In genomic region chr3:34005886-34006285, GRCh38 we compare ENCODE assay signal across 23 cellular contexts.
A peak's percentile ranks its signal among the peaks of the same experiment; 100 is the strongest.
DNase-seq lines count a peak whose midpoint lies in the region; ATAC-seq, FAIRE-seq and TF ChIP-seq lines count a peak whose summit lies in the region.
"Had no signal": no experiment of that assay in that cellular context is flagged by ENCODE, and none has a peak within 500 bp of the region (broad histone marks: within the 10 kb centered on the region; RNA-seq: fewer than 3 reads in every experiment).

No MANE protein-coding gene starts in this region.

- DNase-seq in H54 (ENCODE audit: insufficient read length, low spot score) (peak; percentile 12), SK-N-SH (no peak), foreskin fibroblast (peak; percentile 85 to 89), HuH-7.5 (ENCODE audit: low spot score) (no peak), substantia nigra (lab: John Stamatoyannopoulos, UW) (no peak)
- DNase-seq: activated B cell treated with CpG ODN at 0.5 μM for 24 hours; activated CD8-positive, alpha-beta T cell treated with anti-CD3 and anti-CD28 coated beads for 36 hours; activated naive CD8-positive, alpha-beta T cell treated with anti-CD3 and anti-CD28 coated beads, Interleukin-2, amount 10 ng/mL, durations not matched to agents 7 days and 5 days; activated T-cell treated with anti-CD3 and anti-CD28 coated beads, Interleukin-2, amount 50 U/mL, for 72 hours; DMS 273 treated with DMSO at 0.1 percent for 48 hours; effector memory CD4-positive, alpha-beta T cell; H9; MG63; NCI-H1694; NCI-H446 treated with DMSO at 0.1 percent for 48 hours; NK-92 treated with Interleukin-12 subunit alpha and Interleukin-12 subunit beta, amount 100 ng/mL, for 24 hours; stimulated activated CD4-positive, alpha-beta T cell treated with anti-CD3 and anti-CD28 coated beads, Interleukin-4, amount 100 ng/mL, for 4 hours; stimulated activated CD8-positive, alpha-beta memory T cell treated with anti-CD3 and anti-CD28 coated beads, Interleukin-4, amount 100 ng/mL, for 48 hours had no signal

- no peaks in the 10 kb centered on the region for H3K27me3 ChIP-seq in SK-N-SH (ENCODE audit: insufficient read depth)
- H3K27me3 ChIP-seq: MG63 had no signal

- no peak for TF ChIP-seq CTCF in SK-N-SH (IDR thresholded peaks at IDR 0.05)
- TF ChIP-seq CTCF in foreskin fibroblast (IDR thresholded peaks at IDR 0.05; ENCODE audit: low read depth, low read length), result no peak

- H3K4me1 ChIP-seq in SK-N-SH (ENCODE audit: control insufficient read depth in 1 of 2, insufficient read depth in 2 of 2, low read depth in 1 of 2, low read length in 1 of 2), result peaks cover 0 to 29% of the 10 kb centered on the region in 2 experiments; a peak in 2 of 4 replicates

- ATAC-seq in HG03095 (IDR thresholded peaks at IDR 0.05; ENCODE audit: unreplicated experiment) (no peak), HG03571 (IDR thresholded peaks at IDR 0.05; ENCODE audit: unreplicated experiment) (no peak)
- ATAC-seq: activated CD8-positive, alpha-beta T cell treated with anti-CD3 and anti-CD28 coated beads for 36 hours; activated T-cell treated with anti-CD3 and anti-CD28 coated beads, Interleukin-2, amount 50 U/mL, for 72 hours; Right ventricle myocardium inferior had no signal

- H2AFZ ChIP-seq in SK-N-SH (ENCODE audit: low read depth), result peak overlapping the region; percentile 7; the same call in 1 of the 2 replicates

- no peak for FAIRE-seq in H54 (lab: Jason Lieb, UNC)

- POLR2A ChIA-PET in SK-N-SH (lab: Yijun Ruan, JAX), result no interaction called here

- H3K9ac ChIP-seq in SK-N-SH, result no peak overlapping the region

- H4K20me1 ChIP-seq in SK-N-SH (ENCODE audit: insufficient read depth), result no peaks in the 10 kb centered on the region

- WGBS in SK-N-SH (ENCODE audit: low lambda C conversion rate), result 53% methylated on average over 1 of the region's 1 CpG

- H3K9me2 ChIP-seq in SK-N-SH, result no peaks in the 10 kb centered on the region

- CTCF ChIA-PET in SK-N-SH (lab: Yijun Ruan, JAX), result interaction anchor here (0.9 to 1.6 kb wide), 3 partner anchors 10 to 678 kb away, joined by 3 to 4 read pairs (median 3); no protein-coding TSS in a partner anchor

- H3F3A ChIP-seq in SK-N-SH (replicated peaks; ENCODE audit: insufficient read depth), result peaks cover 3% of the 10 kb centered on the region

- no peak overlapping the region for H3K27ac ChIP-seq in SK-N-SH (ENCODE audit: low read depth in 2 of 2, low read length in 1 of 2)
- no peak overlapping the region for H3K27ac ChIP-seq in substantia nigra (ENCODE audit: low read depth, low read length, poor library complexity, severe bottlenecking)
- H3K27ac ChIP-seq: C4-2B had no signal

- no peak for TF ChIP-seq POLR2A in H54 (IDR thresholded peaks at IDR 0.05; ENCODE audit: low read depth, low read length)

- H3K4me2 ChIP-seq in SK-N-SH, result no peak overlapping the region; the same call in 1 of the 2 replicates
- H3K4me2 ChIP-seq: smooth muscle cell had no signal

- TF ChIP-seq RAD21 in SK-N-SH (IDR thresholded peaks at IDR 0.05; ENCODE audit: low read length), result no peak

- H3K4me3 ChIP-seq in SK-N-SH (ENCODE audit: low read depth in 2 of 2, low read length in 1 of 2) (no peak overlapping the region), foreskin fibroblast (ENCODE audit: low read depth in 1 of 2, low read length in 2 of 2) (no peak overlapping the region)
- H3K4me3 ChIP-seq: MG63, smooth muscle cell had no signal

- no peaks in the 10 kb centered on the region for H3K9me3 ChIP-seq in SK-N-SH
- H3K9me3 ChIP-seq: MG63 had no signal

- no peaks in the 10 kb centered on the region for H3K79me2 ChIP-seq in SK-N-SH (ENCODE audit: insufficient read depth)

- H3K36me3 ChIP-seq in SK-N-SH (replicated peaks in 1 of 2; ENCODE audit: control insufficient read depth in 1 of 2, insufficient read depth in 2 of 2, low read length in 1 of 2), result no peaks in the 10 kb centered on the region
- H3K36me3 ChIP-seq: MG63 had no signal

- 0 out of 4 replicates have a peak, but pooled peaks of 1 of the 2 experiments have one; percentile 8 for TF ChIP-seq EP300 in SK-N-SH (IDR thresholded peaks at IDR 0.05; ENCODE audit: borderline replicate concordance in 1 of 2, low read depth in 1 of 2, low read length in 1 of 2)

TF ChIP-seq in SK-N-SH, 30 proteins besides CTCF, POLR2A, EP300 and RAD21:
- TF ChIP-seq FOSL2 (IDR thresholded peaks at IDR 0.05; ENCODE audit: borderline replicate concordance, low read depth) (peak; percentile 4; the same call in 1 of the 2 replicates), SMC3 (IDR thresholded peaks at IDR 0.05; ENCODE audit: low read depth, low read length) (no peak), PBX3 (IDR thresholded peaks at IDR 0.05) (peak; percentile 18), RFX5 (IDR thresholded peaks at IDR 0.05; ENCODE audit: low read length) (no peak), USF2 (IDR thresholded peaks at IDR 0.05; ENCODE audit: borderline replicate concordance, low read depth, low read length) (no peak), RXRA (IDR thresholded peaks at IDR 0.05; ENCODE audit: borderline replicate concordance, low read depth) (0 out of 2 replicates have a peak, but pooled peaks have one; percentile 20), FOXJ3 (CRISPR knock-in tag; IDR thresholded peaks at IDR 0.05) (no peak)

Comparison
In these comparisons a context has a peak if more than half of its experiments do, and no peak if none do; other contexts are left out.
1. DNase-seq: peak in H54 (single experiment) and foreskin fibroblast (2 of 2); none in SK-N-SH (single experiment), HuH-7.5 (single experiment) and substantia nigra (0 of 49).